Comparison of ENCODE assay signal across 22 cellular contexts in the genomic region with DNA sequence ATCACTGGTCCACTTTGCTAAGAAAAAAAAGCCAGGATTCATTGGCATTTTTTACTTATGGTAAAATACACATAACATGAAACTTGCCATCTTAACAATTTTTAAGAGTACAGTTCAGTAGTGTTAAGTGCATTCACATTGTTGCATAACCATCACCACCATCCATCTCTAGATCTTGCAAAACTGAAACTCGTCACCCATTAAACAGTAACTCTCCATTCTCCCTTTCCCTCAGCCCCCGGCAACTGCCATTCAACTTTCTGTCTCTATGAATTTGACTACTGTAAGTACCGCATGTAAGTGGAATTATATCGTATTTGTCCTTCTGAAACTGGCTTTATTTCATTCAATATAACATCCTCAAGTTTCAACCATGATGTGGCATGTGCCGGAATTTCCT. TPM values are rescaled to one million over a fixed set of nuclear protein-coding genes. Genes with fewer than 3 reads are reported as not detected.
DNase-seq lines count a peak whose midpoint lies in the region; ATAC-seq and TF ChIP-seq lines count a peak whose summit lies in the region.
"Had no signal": no experiment of that assay in that cellular context is flagged by ENCODE, and none has a peak within 500 bp of the region (broad histone marks: within the 10 kb centered on the region; RNA-seq: fewer than 3 reads in every experiment).

No MANE protein-coding gene starts in this region.

- intact Hi-C loops in transverse colon (cut with DNase I; ENCODE audit: low total_unique reads), result no loop called here
- intact Hi-C loops in lower lobe of right lung (cut with DNase I), result no loop called here

- DNase-seq in NOMO-1 treated with dmso at 0.1 percent for 144 hours (lab: John Stamatoyannopoulos, UW; ENCODE audit: unreplicated experiment) (peak; percentile 54), transverse colon (no peak), NCI-H774 (lab: John Stamatoyannopoulos, UW) (no peak), lower lobe of right lung (no peak), hepatocyte (ENCODE audit: low spot score) (no peak)
- DNase-seq: activated CD4-positive, CD25-positive, alpha-beta regulatory T cell; activated CD8-positive, alpha-beta T cell treated with anti-CD3 and anti-CD28 coated beads for 36 hours; activated gamma-delta T cell treated with Interleukin-2 at 50 U/mL for 16 hours; activated T-cell treated with anti-CD3 and anti-CD28 coated beads for 4 hours; CD4-positive, alpha-beta memory T cell; DMS 273 treated with DMSO at 0.1 percent for 48 hours; glutamatergic neuron; H9; NCI-H1105; NCI-H2029 treated with DMSO at 0.1 percent for 48 hours; NK-92 treated with Interleukin-12 subunit alpha and Interleukin-12 subunit beta, amount 100 ng/mL, for 24 hours; T-helper 9 cell had no signal

- no peaks in the 10 kb centered on the region for H3K36me3 ChIP-seq in transverse colon
- H3K36me3 ChIP-seq in lower lobe of right lung, result no peaks in the 10 kb centered on the region
- H3K36me3 ChIP-seq in hepatocyte (replicated peaks; ENCODE audit: insufficient read depth, low read depth), result no peaks in the 10 kb centered on the region

- no peaks in the 10 kb centered on the region for H4K20me1 ChIP-seq in hepatocyte (ENCODE audit: insufficient read depth, poor library complexity, severe bottlenecking)

- ATAC-seq in GM19463 (IDR thresholded peaks at IDR 0.05; ENCODE audit: unreplicated experiment), result peak; percentile 71
- peak; percentile 81 for ATAC-seq in HG02943 (IDR thresholded peaks at IDR 0.05; ENCODE audit: low read depth, unreplicated experiment)
- ATAC-seq in lower lobe of right lung, result no peak
- ATAC-seq: activated CD8-positive, alpha-beta T cell treated with anti-CD3 and anti-CD28 coated beads for 36 hours had no signal

- H3K79me2 ChIP-seq in hepatocyte, result no peaks in the 10 kb centered on the region

- H3K27ac ChIP-seq in transverse colon (peak overlapping the region; percentile 79 to 89 (median 84)), lower lobe of right lung (no peak overlapping the region), hepatocyte (no peak overlapping the region)
- H3K27ac ChIP-seq: RWPE1 had no signal

- 86 to 93% methylated on average over 5 of the region's 5 CpGs for WGBS in transverse colon (ENCODE audit: low coverage in 1 of 2), 2 donors
- WGBS in hepatocyte (ENCODE audit: low lambda C conversion rate, missing lambda C conversion rate), result 95% methylated on average over 5 of the region's 5 CpGs

- in situ Hi-C loops in transverse colon (cut with MboI; ENCODE audit: low pct_ligation_motif_present in 1 of 4, low pct_unique_long_range_greater_than_20kb in 1 of 4, low sequenced_read_pairs in 3 of 4), result no loop called here

- H3K9me2 ChIP-seq in hepatocyte (replicated peaks; ENCODE audit: insufficient read depth), result no peaks in the 10 kb centered on the region

- peaks cover 0 to 46% (median 20%) of the 10 kb centered on the region in 4 donors for H3K4me1 ChIP-seq in transverse colon
- H3K4me1 ChIP-seq in lower lobe of right lung, result peaks cover 33% of the 10 kb centered on the region
- peaks cover 10% of the 10 kb centered on the region for H3K4me1 ChIP-seq in hepatocyte (ENCODE audit: insufficient read depth)

- H2AFZ ChIP-seq in hepatocyte, result no peak overlapping the region

- TF ChIP-seq CTCF in transverse colon (IDR thresholded peaks at IDR 0.05) (no peak), lower lobe of right lung (IDR thresholded peaks at IDR 0.05) (no peak), hepatocyte (IDR thresholded peaks at IDR 0.05; ENCODE audit: poor library complexity) (no peak)

- no peaks in the 10 kb centered on the region for H3K9me3 ChIP-seq in transverse colon
- no peaks in the 10 kb centered on the region for H3K9me3 ChIP-seq in lower lobe of right lung
- no peaks in the 10 kb centered on the region for H3K9me3 ChIP-seq in hepatocyte (ENCODE audit: low read depth)

- TF ChIP-seq POLR2A in transverse colon (IDR thresholded peaks at IDR 0.05), result no peak

- TF ChIP-seq EP300 in transverse colon (IDR thresholded peaks at IDR 0.05; ENCODE audit: low read depth), result no peak

- H3K27me3 ChIP-seq in transverse colon, result no peaks in the 10 kb centered on the region
- no peaks in the 10 kb centered on the region for H3K27me3 ChIP-seq in lower lobe of right lung (ENCODE audit: low read depth)
- H3K27me3 ChIP-seq in hepatocyte, result no peaks in the 10 kb centered on the region

- H3K4me2 ChIP-seq in hepatocyte, result no peak overlapping the region

- H3K4me3 ChIP-seq in transverse colon (no peak overlapping the region), lower lobe of right lung (no peak overlapping the region), hepatocyte (no peak overlapping the region)

RNA-seq across cellular contexts. Expression of a gene that starts 56.3 kb away (rescaled TPM):
- 10 to 100 TPM in 3 of 4 donors, 1 to 10 TPM in 1; 2.6 to 35.5 (median 18.1) TPM for total RNA-seq in transverse colon
- 5.4 TPM for total RNA-seq in lower lobe of right lung
- 16.7 and 20.8 TPM in 2 replicates for total RNA-seq in hepatocyte
- polyA plus RNA-seq in hepatocyte, result 7.3 and 8.4 TPM in 2 replicates
- total RNA-seq: activated CD8-positive, alpha-beta T cell treated with anti-CD3 and anti-CD28 coated beads for 36 hours; CD4-positive, alpha-beta memory T cell; G401; NCI-H460 had no signal

Comparison
In these comparisons a context has a peak if more than half of its experiments do, and no peak if none do; other contexts are left out.
1. ATAC-seq: peak in GM19463 (single experiment) and HG02943 (single experiment); none in lower lobe of right lung (0 of 2).
2. H3K27ac ChIP-seq: peak in transverse colon (4 of 4); none in lower lobe of right lung (single experiment) and hepatocyte (single experiment).